Comparison of ENCODE assay signal across 22 cellular contexts in the genomic region with DNA sequence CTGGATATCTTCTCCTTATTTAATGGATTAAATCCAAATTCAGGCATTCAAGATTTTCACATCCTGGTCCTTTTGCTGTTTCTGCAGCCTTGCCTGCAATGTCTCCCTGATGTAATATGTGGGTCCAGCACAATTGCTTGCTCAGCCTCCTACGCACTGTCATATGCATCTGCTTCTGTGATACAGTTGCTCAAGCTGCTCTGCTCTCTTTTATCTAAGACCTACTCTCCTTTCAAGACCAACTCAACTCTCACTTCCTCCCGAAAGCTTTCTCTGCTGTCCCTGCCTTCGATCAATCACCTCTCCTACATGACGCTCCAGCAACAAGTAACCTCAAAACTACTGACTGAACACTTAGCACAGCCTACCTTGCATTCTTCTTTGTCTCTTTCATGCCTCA.
DNase-seq lines count a peak whose midpoint lies in the region; ATAC-seq and TF ChIP-seq lines count a peak whose summit lies in the region.
"Had no signal": no experiment of that assay in that cellular context is flagged by ENCODE, and none has a peak within 500 bp of the region (broad histone marks: within the 10 kb centered on the region; RNA-seq: fewer than 3 reads in every experiment).

No MANE protein-coding gene starts in this region.

- H3K36me3 Mint-ChIP-seq in WTC11: no peaks in the 10 kb centered on the region
- H3K36me3 Mint-ChIP-seq: activated CD8-positive, alpha-beta memory T cell treated with anti-CD3 and anti-CD28 coated beads, Interleukin-2, amount 10 ng/mL, durations not matched to agents 7 days and 5 days; activated naive CD8-positive, alpha-beta T cell treated with anti-CD3 and anti-CD28 coated beads, Interleukin-2, amount 10 ng/mL, durations not matched to agents 7 days and 5 days had no signal

- no peak for TF ChIP-seq CTCF in WTC11 (IDR thresholded peaks at IDR 0.05)
- TF ChIP-seq CTCF in fibroblast of the aortic adventitia (IDR thresholded peaks at IDR 0.05; ENCODE audit: insufficient read depth, low read length): no peak
- TF ChIP-seq CTCF in thoracic aorta (IDR thresholded peaks at IDR 0.05): no peak
- no peak for TF ChIP-seq CTCF in testis (IDR thresholded peaks at IDR 0.05)

- WGBS in testis, 2 donors: 86 to 96% methylated on average over 4 of the region's 4 CpGs

- H3K27me3 ChIP-seq in thoracic aorta (replicated peaks; ENCODE audit: insufficient read depth) (no peaks in the 10 kb centered on the region), testis (no peaks in the 10 kb centered on the region)

- peaks cover 5% of the 10 kb centered on the region; the same call in 1 of the 2 replicates for H3K9me3 Mint-ChIP-seq in WTC11
- H3K9me3 Mint-ChIP-seq: activated naive CD8-positive, alpha-beta T cell treated with anti-CD3 and anti-CD28 coated beads, Interleukin-2, amount 10 ng/mL, durations not matched to agents 7 days and 5 days; activated T-helper 17 cell treated with anti-CD3 and anti-CD28 coated beads, Interleukin-2, amount 50 U/mL, for 72 hours had no signal

- ATAC-seq in HG02852 (IDR thresholded peaks at IDR 0.05; ENCODE audit: unreplicated experiment) (peak; percentile 66), WTC11 (no peak), thoracic aorta (ENCODE audit: insufficient number of reproducible peaks, low FRiP score, low read depth) (no peak), GM19324 (IDR thresholded peaks at IDR 0.05; ENCODE audit: low FRiP score, unreplicated experiment) (no peak)
- ATAC-seq: activated CD8-positive, alpha-beta memory T cell treated with anti-CD3 and anti-CD28 coated beads, Interleukin-2, amount 10 ng/mL, durations not matched to agents 7 days and 5 days; activated T-helper 17 cell treated with anti-CD3 and anti-CD28 coated beads, Interleukin-2, amount 50 U/mL, for 72 hours; HCT116; lower lobe of right lung had no signal

- H3K4me1 Mint-ChIP-seq in WTC11: peaks cover 77% of the 10 kb centered on the region
- H3K4me1 Mint-ChIP-seq: activated CD8-positive, alpha-beta memory T cell treated with anti-CD3 and anti-CD28 coated beads, Interleukin-2, amount 10 ng/mL, durations not matched to agents 7 days and 5 days; activated naive CD8-positive, alpha-beta T cell treated with anti-CD3 and anti-CD28 coated beads, Interleukin-2, amount 10 ng/mL, durations not matched to agents 7 days and 5 days; activated T-helper 17 cell treated with anti-CD3 and anti-CD28 coated beads, Interleukin-2, amount 50 U/mL, for 72 hours had no signal

- intact Hi-C loops in testis (cut with DNase I; ENCODE audit: low total_unique reads): no loop called here

- no peak for TF ChIP-seq POLR2A in testis (IDR thresholded peaks at IDR 0.05)

- CTCF ChIA-PET in WTC11 (lab: Charles Lee): interaction anchor here (1.7 kb wide), 1 partner anchor 11 kb away, joined by 3 read pairs; no protein-coding TSS in a partner anchor

- H3K4me3 ChIP-seq in fibroblast of the aortic adventitia (ENCODE audit: low read depth, low read length) (no peak overlapping the region), thoracic aorta (no peak overlapping the region), testis (no peak overlapping the region)
- H3K4me3 ChIP-seq: lower lobe of right lung had no signal

- POLR2A ChIA-PET in WTC11 (lab: Charles Lee): interaction anchor here (0.7 kb wide), 1 partner anchor 305 kb away, joined by 3 read pairs; no protein-coding TSS in a partner anchor

- H3K4me1 ChIP-seq in thoracic aorta (ENCODE audit: control insufficient read depth in 1 of 2, low read depth in 2 of 2) (peaks cover 3 to 49% of the 10 kb centered on the region in 2 donors), testis (no peaks in the 10 kb centered on the region)
- H3K4me1 ChIP-seq: lower lobe of right lung had no signal

- peak overlapping the region; percentile 74 to 81 for H3K27ac ChIP-seq in thoracic aorta
- H3K27ac ChIP-seq in testis: no peak overlapping the region
- H3K27ac ChIP-seq: HL-60, lower lobe of right lung had no signal

- peak overlapping the region; percentile 33 for H3K27ac Mint-ChIP-seq in WTC11
- H3K27ac Mint-ChIP-seq: activated CD8-positive, alpha-beta memory T cell treated with anti-CD3 and anti-CD28 coated beads, Interleukin-2, amount 10 ng/mL, durations not matched to agents 7 days and 5 days; activated naive CD8-positive, alpha-beta T cell treated with anti-CD3 and anti-CD28 coated beads, Interleukin-2, amount 10 ng/mL, durations not matched to agents 7 days and 5 days; activated T-helper 17 cell treated with anti-CD3 and anti-CD28 coated beads, Interleukin-2, amount 50 U/mL, for 72 hours; CD4-positive, alpha-beta T cell had no signal

- DNase-seq in WTC11 (ENCODE audit: low spot score) (no peak), fibroblast of the aortic adventitia (ENCODE audit: low read depth) (peak; percentile 32), thoracic aorta (ENCODE audit: low spot score) (no peak), testis (no peak), NCI-H1048 (lab: John Stamatoyannopoulos, UW) (no peak)
- DNase-seq: activated CD4-positive, alpha-beta T cell treated with anti-CD3 and anti-CD28 coated beads for 48 hours; activated CD8-positive, alpha-beta memory T cell treated with anti-CD3 and anti-CD28 coated beads, Interleukin-2, amount 10 ng/mL, durations not matched to agents 7 days and 5 days; activated naive CD8-positive, alpha-beta T cell treated with anti-CD3 and anti-CD28 coated beads, Interleukin-2, amount 10 ng/mL, durations not matched to agents 7 days and 5 days; CD4-positive, alpha-beta T cell; lower lobe of right lung; NCI-H146; NCI-H524 treated with DMSO at 0.1 percent for 48 hours; right cardiac atrium; Right ventricle myocardium superior; stimulated activated CD4-positive, alpha-beta T cell treated with anti-CD3 and anti-CD28 coated beads, Interleukin-15, amount 100 ng/mL, for 24 hours; substantia nigra; SW 1271 had no signal

- H3K36me3 ChIP-seq in thoracic aorta (no peaks in the 10 kb centered on the region), testis (ENCODE audit: low read depth, missing control alignments) (no peaks in the 10 kb centered on the region)
- H3K36me3 ChIP-seq: lower lobe of right lung had no signal

- no peak overlapping the region for H3K4me3 Mint-ChIP-seq in WTC11
- H3K4me3 Mint-ChIP-seq: activated CD8-positive, alpha-beta memory T cell treated with anti-CD3 and anti-CD28 coated beads, Interleukin-2, amount 10 ng/mL, durations not matched to agents 7 days and 5 days; activated naive CD8-positive, alpha-beta T cell treated with anti-CD3 and anti-CD28 coated beads, Interleukin-2, amount 10 ng/mL, durations not matched to agents 7 days and 5 days; activated T-helper 17 cell treated with anti-CD3 and anti-CD28 coated beads, Interleukin-2, amount 50 U/mL, for 72 hours; CD4-positive, alpha-beta T cell had no signal

- H3K27me3 Mint-ChIP-seq in WTC11 (ENCODE audit: low read depth): no peaks in the 10 kb centered on the region
- H3K27me3 Mint-ChIP-seq: activated CD8-positive, alpha-beta memory T cell treated with anti-CD3 and anti-CD28 coated beads, Interleukin-2, amount 10 ng/mL, durations not matched to agents 7 days and 5 days; activated naive CD8-positive, alpha-beta T cell treated with anti-CD3 and anti-CD28 coated beads, Interleukin-2, amount 10 ng/mL, durations not matched to agents 7 days and 5 days; activated T-helper 17 cell treated with anti-CD3 and anti-CD28 coated beads, Interleukin-2, amount 50 U/mL, for 72 hours; CD4-positive, alpha-beta T cell had no signal

- H3K9me3 ChIP-seq in thoracic aorta: no peaks in the 10 kb centered on the region
- H3K9me3 ChIP-seq in testis: no peaks in the 10 kb centered on the region
- H3K9me3 ChIP-seq: lower lobe of right lung had no signal

TF ChIP-seq in WTC11, 78 proteins besides CTCF, POLR2A, EP300 and RAD21 (continues in another document):
- TF ChIP-seq FOXJ3 (CRISPR knock-in tag; IDR thresholded peaks at IDR 0.05; ENCODE audit: borderline replicate concordance) (no peak), ELF4 (CRISPR knock-in tag; IDR thresholded peaks at IDR 0.05; ENCODE audit: low read depth) (no peak), NR1H2 (CRISPR knock-in tag; IDR thresholded peaks at IDR 0.05) (no peak), ZNF671 (CRISPR knock-in tag; IDR thresholded peaks at IDR 0.05) (no peak), NFYB (CRISPR knock-in tag; conservative IDR thresholded peaks at IDR 0.05; ENCODE audit: low read depth) (no peak), ZNF232 (CRISPR knock-in tag; IDR thresholded peaks at IDR 0.05) (no peak), ATF6 (CRISPR knock-in tag; IDR thresholded peaks at IDR 0.05) (no peak)
- TF ChIP-seq, protein P1, sequence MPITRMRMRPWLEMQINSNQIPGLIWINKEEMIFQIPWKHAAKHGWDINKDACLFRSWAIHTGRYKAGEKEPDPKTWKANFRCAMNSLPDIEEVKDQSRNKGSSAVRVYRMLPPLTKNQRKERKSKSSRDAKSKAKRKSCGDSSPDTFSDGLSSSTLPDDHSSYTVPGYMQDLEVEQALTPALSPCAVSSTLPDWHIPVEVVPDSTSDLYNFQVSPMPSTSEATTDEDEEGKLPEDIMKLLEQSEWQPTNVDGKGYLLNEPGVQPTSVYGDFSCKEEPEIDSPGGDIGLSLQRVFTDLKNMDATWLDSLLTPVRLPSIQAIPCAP (CRISPR knock-in tag; IDR thresholded peaks at IDR 0.05): no peak

Comparison
In these comparisons a context has a peak if more than half of its experiments do, and no peak if none do; other contexts are left out.
1. H3K27ac ChIP-seq: peak in thoracic aorta (2 of 2); none in testis (0 of 2).